Comparison of ENCODE assay signal across 10 cellular contexts in genomic region chr9:80061940-80062339, GRCh38.
A peak's percentile ranks its signal among the peaks of the same experiment; 100 is the strongest.
DNase-seq lines count a peak whose midpoint lies in the region; ATAC-seq and TF ChIP-seq lines count a peak whose summit lies in the region.
"Had no signal": no experiment of that assay in that cellular context is flagged by ENCODE, and none has a peak within 500 bp of the region (broad histone marks: within the 10 kb centered on the region; RNA-seq: fewer than 3 reads in every experiment).

No MANE protein-coding gene starts in this region.

- no peak overlapping the region for H2AK5ac ChIP-seq in IMR-90 (ENCODE audit: low read depth, low read length)

- TF ChIP-seq CTCF in IMR-90 (conservative IDR thresholded peaks at IDR 0.05; ENCODE audit: low read depth, low read length) = no peak

- no peak overlapping the region for H4K5ac ChIP-seq in IMR-90 (ENCODE audit: low read depth, low read length)

- dilution Hi-C loops in IMR-90 (cut with HindIII; ENCODE audit: low sequenced_read_pairs, unreplicated experiment) = no loop called here

- H2BK120ac ChIP-seq in IMR-90 (ENCODE audit: low read depth, low read length) = no peak overlapping the region

- no peak overlapping the region for H2AFZ ChIP-seq in IMR-90 (replicated peaks; ENCODE audit: low read length, poor library complexity)

- H3K4me1 ChIP-seq in IMR-90 (ENCODE audit: control insufficient read depth, insufficient read depth, low read length) = peaks cover 3% of the 10 kb centered on the region; the same call in 1 of the 2 replicates

- TF ChIP-seq POLR2A in IMR-90 (IDR thresholded peaks at IDR 0.05; ENCODE audit: low read depth, low read length) = no peak

- no peaks in the 10 kb centered on the region for H3K27me3 ChIP-seq in IMR-90 (ENCODE audit: control insufficient read depth, insufficient read depth, low read length)

- H3K56ac ChIP-seq in IMR-90 (ENCODE audit: extremely low read depth, insufficient read depth, low read length) = no peak overlapping the region

- CTCF ChIA-PET in IMR-90 (lab: Yijun Ruan, JAX) = interaction anchor here (1.0 to 1.5 kb wide), 2 partner anchors 17 to 22 kb away, joined by 3 read pairs; no protein-coding TSS in a partner anchor

- no peak overlapping the region for H3K23ac ChIP-seq in IMR-90 (ENCODE audit: low read depth, low read length)

- no peak overlapping the region for H2AK9ac ChIP-seq in IMR-90 (replicated peaks; ENCODE audit: low read depth, low read length, poor library complexity)

- H4K20me1 ChIP-seq in IMR-90 (ENCODE audit: insufficient read depth, low read length) = no peaks in the 10 kb centered on the region

- H3K9me3 ChIP-seq in IMR-90 (ENCODE audit: control insufficient read depth, insufficient read depth, low read length) = 0 out of 2 replicates have a peak, but pooled peaks cover 2% of the 10 kb centered on the region

- ATAC-seq in IMR-90 (ENCODE audit: low read depth) = peak; percentile 93
- no peak for ATAC-seq in HG02678 (IDR thresholded peaks at IDR 0.05; ENCODE audit: unreplicated experiment)
- ATAC-seq in GM19452 (IDR thresholded peaks at IDR 0.05; ENCODE audit: unreplicated experiment) = no peak
- no peak for ATAC-seq in GM21786 (IDR thresholded peaks at IDR 0.05; ENCODE audit: unreplicated experiment)

- POLR2A ChIA-PET in IMR-90 (lab: Charles Lee; ENCODE audit: unreplicated experiment) = interaction anchor here (0.5 kb wide), 1 partner anchor 1539 kb away, joined by 3 read pairs; no protein-coding TSS in a partner anchor

- H3K4ac ChIP-seq in IMR-90 (ENCODE audit: low read depth, low read length) = no peak overlapping the region

- peak overlapping the region; percentile 86 for H2BK5ac ChIP-seq in IMR-90 (ENCODE audit: low read depth, low read length, poor library complexity, severe bottlenecking)

- H2BK15ac ChIP-seq in IMR-90 (ENCODE audit: low read depth, low read length) = no peak overlapping the region

- intact Hi-C loops in IMR-90 (cut with micrococcal nuclease) = loop anchor here (2.0 to 5.0 kb wide), 2 partner anchors 297 to 490 kb away; partner anchors contain the start of gene TLE4

- no peak overlapping the region for H3K18ac ChIP-seq in IMR-90 (ENCODE audit: low read depth, low read length)

- H3K36me3 ChIP-seq in IMR-90 (ENCODE audit: control insufficient read depth, insufficient read depth, low read length) = no peaks in the 10 kb centered on the region

- no peak overlapping the region for H4K91ac ChIP-seq in IMR-90 (ENCODE audit: insufficient read depth, low read depth, low read length)

- no peak overlapping the region for H3K14ac ChIP-seq in IMR-90 (replicated peaks; ENCODE audit: low read depth, low read length)

- in situ Hi-C loops in IMR-90 (cut with MboI; ENCODE audit: low sequenced_read_pairs) = no loop called here

- no TSS peak for BruUV-seq in IMR-90 (replicated peaks; lab: Mats Ljungman, UMichigan)

- no peak overlapping the region for H3K4me3 ChIP-seq in IMR-90 (ENCODE audit: insufficient read depth, low read depth, low read length)

- no peak for TF ChIP-seq RAD21 in IMR-90 (IDR thresholded peaks at IDR 0.05; ENCODE audit: low read length)

- no peak overlapping the region for H3K9ac ChIP-seq in IMR-90 (ENCODE audit: low read depth, low read length)

- DNase-seq in AG08395 (ENCODE audit: low spot score) (peak; percentile 75), IMR-90 (peak; percentile 97), cerebellar cortex (ENCODE audit: low spot score) (peak; percentile 25), mucosa of gallbladder (ENCODE audit: low spot score) (peak; percentile 16), NCI-H345 (lab: John Stamatoyannopoulos, UW) (no peak)
- DNase-seq: NCI-H187 had no signal

- no peaks in the 10 kb centered on the region for H3K9me1 ChIP-seq in IMR-90 (ENCODE audit: insufficient read depth, low read length)

- H4K8ac ChIP-seq in IMR-90 (ENCODE audit: low read depth in 2 of 2, low read length in 2 of 2) = no peak overlapping the region

- H3K27ac ChIP-seq in IMR-90 (ENCODE audit: insufficient read depth, low read length) = no peak overlapping the region
- H3K27ac ChIP-seq: VCaP had no signal

- H3K4me2 ChIP-seq in IMR-90 (ENCODE audit: low read depth, low read length) = no peak overlapping the region

- H3K79me1 ChIP-seq in IMR-90 (ENCODE audit: low read depth in 1 of 2, low read length in 2 of 2) = no peaks in the 10 kb centered on the region

- WGBS in IMR-90 (ENCODE audit: extremely low coverage in 2 of 2, insufficient read length in 1 of 2), 2 experiments = no CpG with 5 or more reads among the region's 2 CpGs

- H2BK20ac ChIP-seq in IMR-90 (ENCODE audit: low read depth, low read length) = no peak overlapping the region

TF ChIP-seq in IMR-90, 13 proteins besides CTCF, POLR2A, EP300 and RAD21:
- TF ChIP-seq BHLHE40 (IDR thresholded peaks at IDR 0.05; ENCODE audit: low read depth, low read length) (peak; percentile 53), NFE2L2 (IDR thresholded peaks at IDR 0.05; ENCODE audit: low read depth, low read length) (0 out of 2 replicates have a peak, but pooled peaks have one; percentile 28), CHD1 (IDR thresholded peaks at IDR 0.05; ENCODE audit: low read depth, low read length) (no peak), FOS (IDR thresholded peaks at IDR 0.05; ENCODE audit: low read depth, low read length) (peak; percentile 70), MXI1 (IDR thresholded peaks at IDR 0.05; ENCODE audit: borderline replicate concordance, low read depth, low read length) (peak; percentile 53; the same call in 1 of the 2 replicates), USF2 (IDR thresholded peaks at IDR 0.05; ENCODE audit: low read depth, low read length) (no peak), CEBPB (IDR thresholded peaks at IDR 0.05; ENCODE audit: low read depth, low read length) (peak; percentile 69), MAFK (IDR thresholded peaks at IDR 0.05; ENCODE audit: low read depth, low read length) (peak; percentile 7; the same call in 1 of the 2 replicates), SMC3 (IDR thresholded peaks at IDR 0.05; ENCODE audit: low read depth, low read length) (no peak), ELK1 (IDR thresholded peaks at IDR 0.05; ENCODE audit: borderline replicate concordance, low read depth, low read length) (no peak), RCOR1 (IDR thresholded peaks at IDR 0.05; ENCODE audit: insufficient replicate concordance, low read length) (peak; percentile 71)
